Comparison of ENCODE assay signal across 27 cellular contexts in the genomic region with DNA sequence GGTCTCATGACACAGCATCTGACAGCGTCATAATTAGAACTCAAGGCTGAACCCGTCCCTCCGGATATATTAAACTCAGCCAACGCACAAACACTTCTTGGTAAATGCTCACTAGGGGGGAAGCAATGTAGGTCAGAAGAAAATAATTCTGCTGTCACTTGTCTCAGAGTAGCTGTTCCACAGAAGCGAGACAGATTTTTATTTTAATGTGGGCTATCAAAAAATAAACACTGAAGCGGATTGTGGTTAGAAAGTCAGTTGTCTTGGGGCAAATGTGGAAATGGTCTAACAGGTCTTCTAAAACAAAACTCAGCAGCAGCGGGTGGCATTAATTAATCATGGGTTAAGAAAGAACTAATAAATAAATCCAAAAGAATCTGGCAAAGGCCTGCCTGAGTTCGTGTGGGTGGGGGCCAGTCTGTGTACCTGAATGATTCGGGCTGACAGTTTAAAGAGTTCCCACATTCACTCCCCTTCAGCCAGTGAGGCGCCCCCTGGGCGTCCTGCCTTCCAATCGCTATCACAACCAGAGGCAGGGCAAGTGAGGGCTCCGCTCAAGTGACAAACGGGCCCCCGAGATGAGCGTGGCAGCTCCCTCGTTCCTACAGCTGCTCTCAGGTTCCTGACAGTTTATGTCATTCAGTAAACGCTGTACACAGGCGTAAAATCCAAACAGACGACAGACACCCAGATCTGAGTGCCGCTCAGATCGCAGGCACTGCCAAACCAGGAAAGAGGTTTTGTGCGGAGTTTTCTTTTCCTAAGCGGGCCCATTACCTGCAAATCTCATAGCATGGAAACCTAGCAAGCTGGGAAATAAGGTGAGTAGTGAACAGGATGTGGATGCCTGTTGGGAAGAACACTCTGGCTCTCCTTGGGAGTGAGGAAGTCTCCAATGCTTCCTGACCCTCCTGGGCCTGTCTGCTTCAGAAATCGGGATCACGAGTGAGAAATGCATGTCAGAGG. TPM values are rescaled to one million over a fixed set of nuclear protein-coding genes. Genes with fewer than 3 reads are reported as not detected.
DNase-seq lines count a peak whose midpoint lies in the region; ATAC-seq, FAIRE-seq and TF ChIP-seq lines count a peak whose summit lies in the region.
"Had no signal": no experiment of that assay in that cellular context is flagged by ENCODE, and none has a peak within 500 bp of the region (broad histone marks: within the 10 kb centered on the region; RNA-seq: fewer than 3 reads in every experiment).

No MANE protein-coding gene starts in this region.

- no peaks in the 10 kb centered on the region for H3K27me3 ChIP-seq in BLaER1 treated with 17β-estradiol and CSF1 and Interleukin-3, amounts not matched to agents 10 nM and 100 nM
- no peaks in the 10 kb centered on the region for H3K27me3 ChIP-seq in RWPE2 (ENCODE audit: insufficient read depth, poor library complexity, severe bottlenecking)
- no peaks in the 10 kb centered on the region for H3K27me3 ChIP-seq in pancreas
- H3K27me3 ChIP-seq: brain microvascular endothelial cell, thyroid gland had no signal

- peak overlapping the region; percentile 27 to 78 (median 41) for H3K4me2 ChIP-seq in BLaER1 treated with 17β-estradiol and CSF1 and Interleukin-3, amounts not matched to agents 10 nM and 100 nM

- no peaks in the 10 kb centered on the region for H3K36me3 Mint-ChIP-seq in activated CD4-positive, alpha-beta memory T cell treated with anti-CD3 and anti-CD28 coated beads, Interleukin-2, amount 10 ng/mL, durations not matched to agents 7 days and 5 days (ENCODE audit: low read depth)
- H3K36me3 Mint-ChIP-seq: activated naive CD4-positive, alpha-beta T cell treated with anti-CD3 and anti-CD28 coated beads, Interleukin-2, amount 50 U/mL, for 24 hours; stimulated activated effector memory CD8-positive, alpha-beta T cell treated with anti-CD3 and anti-CD28 coated beads, Interleukin-12 subunit alpha, Interleukin-12 subunit beta, amount 100 ng/mL, for 72 hours had no signal

- 64 to 66% methylated on average over 26 of the region's 26 CpGs for WGBS in pancreas, 2 donors

- H3K9me3 Mint-ChIP-seq in activated CD4-positive, alpha-beta memory T cell treated with anti-CD3 and anti-CD28 coated beads, Interleukin-2, amount 10 ng/mL, durations not matched to agents 7 days and 5 days = no peaks in the 10 kb centered on the region
- H3K9me3 Mint-ChIP-seq: activated naive CD4-positive, alpha-beta T cell treated with anti-CD3 and anti-CD28 coated beads, Interleukin-2, amount 50 U/mL, for 24 hours; activated T-cell treated with anti-CD3 and anti-CD28 coated beads, Interleukin-2, amount 50 U/mL, for 72 hours; stimulated activated effector memory CD8-positive, alpha-beta T cell treated with anti-CD3 and anti-CD28 coated beads, Interleukin-12 subunit alpha, Interleukin-12 subunit beta, amount 100 ng/mL, for 72 hours had no signal

- no peak for FAIRE-seq in pancreas (lab: Jason Lieb, UNC)
- FAIRE-seq: frontal cortex had no signal

- no peaks in the 10 kb centered on the region for H3K9me3 ChIP-seq in BLaER1 treated with 17β-estradiol and CSF1 and Interleukin-3, amounts not matched to agents 10 nM and 100 nM (replicated peaks in 1 of 11)
- no peaks in the 10 kb centered on the region for H3K9me3 ChIP-seq in RWPE2 (ENCODE audit: severe bottlenecking)
- H3K9me3 ChIP-seq in pancreas = no peaks in the 10 kb centered on the region
- H3K9me3 ChIP-seq: lower lobe of right lung, thyroid gland had no signal

- H3K27ac ChIP-seq in BLaER1 treated with 17β-estradiol and CSF1 and Interleukin-3, amounts not matched to agents 10 nM and 100 nM = no peak overlapping the region
- no peak overlapping the region for H3K27ac ChIP-seq in RWPE2 (ENCODE audit: poor library complexity, severe bottlenecking)
- H3K27ac ChIP-seq in pancreas = peak overlapping the region; percentile 0 to 54 (median 34)
- H3K27ac ChIP-seq: brain microvascular endothelial cell, coronary artery, epithelial cell of prostate, lower lobe of right lung, thyroid gland had no signal

- H3K4me3 Mint-ChIP-seq in activated CD4-positive, alpha-beta memory T cell treated with anti-CD3 and anti-CD28 coated beads, Interleukin-2, amount 10 ng/mL, durations not matched to agents 7 days and 5 days = no peak overlapping the region
- H3K4me3 Mint-ChIP-seq: activated CD8-positive, alpha-beta T cell treated with anti-CD3 and anti-CD28 coated beads, Interleukin-2, amount 10 ng/mL, durations not matched to agents 7 days and 5 days; activated naive CD4-positive, alpha-beta T cell treated with anti-CD3 and anti-CD28 coated beads, Interleukin-2, amount 50 U/mL, for 24 hours; activated T-cell treated with anti-CD3 and anti-CD28 coated beads, Interleukin-2, amount 50 U/mL, for 72 hours; stimulated activated effector memory CD8-positive, alpha-beta T cell treated with anti-CD3 and anti-CD28 coated beads, Interleukin-12 subunit alpha, Interleukin-12 subunit beta, amount 100 ng/mL, for 72 hours; T-helper 17 cell had no signal

- POLR2A ChIA-PET in activated CD4-positive, alpha-beta memory T cell treated with anti-CD3 and anti-CD28 coated beads, Interleukin-2, amount 10 ng/mL, durations not matched to agents 7 days and 5 days (lab: Charles Lee) = no interaction called here

- peak; percentile 42; the same call in 1 of the 3 replicates for ATAC-seq in RWPE2 (ENCODE audit: low read depth)
- peak; percentile 13 for ATAC-seq in left ventricle myocardium superior
- peak; percentile 20 to 57 (median 28) for ATAC-seq in pancreas
- ATAC-seq in activated CD4-positive, CD25-positive, alpha-beta regulatory T cell treated with anti-CD3 and anti-CD28 coated beads, Interleukin-2, amount 50 U/mL, for 24 hours = no peak
- ATAC-seq in GM19455 (IDR thresholded peaks at IDR 0.05; ENCODE audit: unreplicated experiment) = no peak
- ATAC-seq: activated CD8-positive, alpha-beta T cell treated with anti-CD3 and anti-CD28 coated beads, Interleukin-2, amount 10 ng/mL, durations not matched to agents 7 days and 5 days; activated T-cell treated with anti-CD3 and anti-CD28 coated beads, Interleukin-2, amount 50 U/mL, for 72 hours; lower lobe of right lung; stimulated activated effector memory CD8-positive, alpha-beta T cell treated with anti-CD3 and anti-CD28 coated beads, Interleukin-12 subunit alpha, Interleukin-12 subunit beta, amount 100 ng/mL, for 72 hours; T-helper 17 cell had no signal

- no peak for DNase-seq in RWPE2 (ENCODE audit: low spot score)
- no peak for DNase-seq in left ventricle myocardium superior
- DNase-seq in pancreas = peak in 2 of 6 donors; percentile 7 to 22
- no peak for DNase-seq in activated CD4-positive, alpha-beta memory T cell treated with anti-CD3 and anti-CD28 coated beads, Interleukin-2, amount 10 ng/mL, durations not matched to agents 7 days and 5 days
- DNase-seq in dedifferentiated amniotic fluid mesenchymal stem cell (ENCODE audit: extremely low spot score) = no peak
- DNase-seq: ACHN; activated CD8-positive, alpha-beta T cell treated with anti-CD3 and anti-CD28 coated beads, Interleukin-2, amount 10 ng/mL, durations not matched to agents 7 days and 5 days; activated T-cell treated with anti-CD3 and anti-CD28 coated beads, Interleukin-2, amount 50 U/mL, for 72 hours; brain microvascular endothelial cell; GOT3; IMR-90; lower lobe of right lung; NCI-H1930; NCI-H524; SIG-M5; stimulated activated CD4-positive, alpha-beta T cell treated with anti-CD3 and anti-CD28 coated beads, Interleukin-15, amount 100 ng/mL, for 24 hours; T-helper 17 cell; thyroid gland had no signal

- H3K9ac ChIP-seq in BLaER1 treated with 17β-estradiol and CSF1 and Interleukin-3, amounts not matched to agents 10 nM and 100 nM = peak overlapping the region in 2 of 11 experiments; percentile 21 to 31; a peak in 2 of 22 replicates

- no peak overlapping the region for H3K27ac Mint-ChIP-seq in activated CD4-positive, alpha-beta memory T cell treated with anti-CD3 and anti-CD28 coated beads, Interleukin-2, amount 10 ng/mL, durations not matched to agents 7 days and 5 days
- H3K27ac Mint-ChIP-seq: activated CD8-positive, alpha-beta T cell treated with anti-CD3 and anti-CD28 coated beads, Interleukin-2, amount 10 ng/mL, durations not matched to agents 7 days and 5 days; activated naive CD4-positive, alpha-beta T cell treated with anti-CD3 and anti-CD28 coated beads, Interleukin-2, amount 50 U/mL, for 24 hours; activated T-cell treated with anti-CD3 and anti-CD28 coated beads, Interleukin-2, amount 50 U/mL, for 72 hours; progenitor cell of endocrine pancreas; stimulated activated effector memory CD8-positive, alpha-beta T cell treated with anti-CD3 and anti-CD28 coated beads, Interleukin-12 subunit alpha, Interleukin-12 subunit beta, amount 100 ng/mL, for 72 hours; T-helper 17 cell had no signal

- no peak for TF ChIP-seq CTCF in RWPE2 (IDR thresholded peaks at IDR 0.05; ENCODE audit: poor library complexity, severe bottlenecking)
- TF ChIP-seq CTCF in pancreas (IDR thresholded peaks at IDR 0.05) = no peak

- peaks cover 13 to 26% (median 19%) of the 10 kb centered on the region in 10 experiments for H3K4me1 ChIP-seq in BLaER1 treated with 17β-estradiol and CSF1 and Interleukin-3, amounts not matched to agents 10 nM and 100 nM
- H3K4me1 ChIP-seq in RWPE2 (ENCODE audit: insufficient read depth, poor library complexity, severe bottlenecking) (no peaks in the 10 kb centered on the region), pancreas (peaks cover 0 to 9% (median 6%) of the 10 kb centered on the region in 3 donors)
- H3K4me1 ChIP-seq: lower lobe of right lung, thyroid gland had no signal

- intact Hi-C loops in left ventricle myocardium superior (cut with micrococcal nuclease) = no loop called here
- intact Hi-C loops in pancreas (cut with DNase I) = no loop called here

- H4K20me1 ChIP-seq in BLaER1 treated with 17β-estradiol and CSF1 and Interleukin-3, amounts not matched to agents 10 nM and 100 nM = no peaks in the 10 kb centered on the region

- CTCF ChIA-PET in activated CD4-positive, alpha-beta memory T cell treated with anti-CD3 and anti-CD28 coated beads, Interleukin-2, amount 10 ng/mL, durations not matched to agents 7 days and 5 days (lab: Charles Lee) = no interaction called here

- no peak overlapping the region for H3K4me3 ChIP-seq in BLaER1 treated with 17β-estradiol and CSF1 and Interleukin-3, amounts not matched to agents 10 nM and 100 nM
- H3K4me3 ChIP-seq in RWPE2 (ENCODE audit: severe bottlenecking) (no peak overlapping the region), pancreas (no peak overlapping the region)
- H3K4me3 ChIP-seq: coronary artery, lower lobe of right lung, thyroid gland had no signal

- peaks cover 17% of the 10 kb centered on the region for H3K27me3 Mint-ChIP-seq in activated CD4-positive, alpha-beta memory T cell treated with anti-CD3 and anti-CD28 coated beads, Interleukin-2, amount 10 ng/mL, durations not matched to agents 7 days and 5 days

- H3K36me3 ChIP-seq in BLaER1 treated with 17β-estradiol and CSF1 and Interleukin-3, amounts not matched to agents 10 nM and 100 nM = no peaks in the 10 kb centered on the region
- H3K36me3 ChIP-seq in RWPE2 (ENCODE audit: low read depth) = no peaks in the 10 kb centered on the region
- H3K36me3 ChIP-seq in pancreas = no peaks in the 10 kb centered on the region
- H3K36me3 ChIP-seq: brain microvascular endothelial cell, lower lobe of right lung, thyroid gland had no signal

- no peaks in the 10 kb centered on the region for H3K4me1 Mint-ChIP-seq in activated CD4-positive, alpha-beta memory T cell treated with anti-CD3 and anti-CD28 coated beads, Interleukin-2, amount 10 ng/mL, durations not matched to agents 7 days and 5 days
- H3K4me1 Mint-ChIP-seq: activated naive CD4-positive, alpha-beta T cell treated with anti-CD3 and anti-CD28 coated beads, Interleukin-2, amount 50 U/mL, for 24 hours; stimulated activated effector memory CD8-positive, alpha-beta T cell treated with anti-CD3 and anti-CD28 coated beads, Interleukin-12 subunit alpha, Interleukin-12 subunit beta, amount 100 ng/mL, for 72 hours had no signal

RNA-seq across cellular contexts. Expression of a gene that starts 52.9 kb away (rescaled TPM):
- total RNA-seq in left ventricle myocardium superior = 826 TPM
- under 1 TPM in 5 of 6 donors, not detected in 1; 0.03 to 0.67 (median 0.03) TPM for total RNA-seq in pancreas
- under 1 TPM; 0.04 to 0.21 TPM for polyA plus RNA-seq in pancreas
- total RNA-seq in activated CD4-positive, alpha-beta memory T cell treated with anti-CD3 and anti-CD28 coated beads, Interleukin-2, amount 10 ng/mL, durations not matched to agents 7 days and 5 days = not detected
- total RNA-seq: activated CD8-positive, alpha-beta T cell treated with anti-CD3 and anti-CD28 coated beads, Interleukin-2, amount 10 ng/mL, durations not matched to agents 7 days and 5 days; activated T-cell treated with anti-CD3 and anti-CD28 coated beads, Interleukin-2, amount 50 U/mL, for 72 hours; frontal cortex; IMR-90; lower lobe of right lung; progenitor cell of endocrine pancreas; T-helper 17 cell; thyroid gland had no signal
- polyA plus RNA-seq: IMR-90 had no signal

RNA-seq across cellular contexts. Expression of a gene that starts 58.1 kb away (rescaled TPM):
- total RNA-seq in left ventricle myocardium superior (not detected), pancreas (10 to 100 TPM in 5 of 6 donors, 1 to 10 TPM in 1; 9.3 to 51.7 (median 14.0) TPM)
- polyA plus RNA-seq in pancreas = 10 to 100 TPM in 1 of 2 donors, 1 to 10 TPM in 1; 8.8 to 34.9 TPM
- total RNA-seq in activated CD4-positive, alpha-beta memory T cell treated with anti-CD3 and anti-CD28 coated beads, Interleukin-2, amount 10 ng/mL, durations not matched to agents 7 days and 5 days = not detected
- total RNA-seq: activated CD8-positive, alpha-beta T cell treated with anti-CD3 and anti-CD28 coated beads, Interleukin-2, amount 10 ng/mL, durations not matched to agents 7 days and 5 days; activated T-cell treated with anti-CD3 and anti-CD28 coated beads, Interleukin-2, amount 50 U/mL, for 72 hours; frontal cortex; IMR-90; T-helper 17 cell; thyroid gland had no signal
- polyA plus RNA-seq: IMR-90 had no signal

Comparison
In these comparisons a context has a peak if more than half of its experiments do, and no peak if none do; other contexts are left out.
1. H3K27ac ChIP-seq: peak in pancreas (4 of 4); none in BLaER1 treated with 17β-estradiol and CSF1 and Interleukin-3, amounts not matched to agents 10 nM and 100 nM (0 of 11) and RWPE2 (single experiment).
2. ATAC-seq: peak in RWPE2 (single experiment), left ventricle myocardium superior (single experiment) and pancreas (4 of 4); none in activated CD4-positive, CD25-positive, alpha-beta regulatory T cell treated with anti-CD3 and anti-CD28 coated beads, Interleukin-2, amount 50 U/mL, for 24 hours (0 of 2) and GM19455 (single experiment).
3. RNA of a gene that starts 52.9 kb away (total RNA-seq): 826 TPM in left ventricle myocardium superior (single experiment); 0.03 to 0.67 TPM in pancreas and not detected in activated CD4-positive, alpha-beta memory T cell treated with anti-CD3 and anti-CD28 coated beads, Interleukin-2, amount 10 ng/mL, durations not matched to agents 7 days and 5 days; every median in the first group is over 100 times any median in the second.
4. RNA of a gene that starts 58.1 kb away (total RNA-seq): 9.3 to 51.7 TPM in pancreas; not detected in left ventricle myocardium superior (single experiment) and not detected in activated CD4-positive, alpha-beta memory T cell treated with anti-CD3 and anti-CD28 coated beads, Interleukin-2, amount 10 ng/mL, durations not matched to agents 7 days and 5 days; every median in the first group is over 10 times any median in the second.